ENCODE assay signal across 8 cellular contexts in the genomic region with DNA sequence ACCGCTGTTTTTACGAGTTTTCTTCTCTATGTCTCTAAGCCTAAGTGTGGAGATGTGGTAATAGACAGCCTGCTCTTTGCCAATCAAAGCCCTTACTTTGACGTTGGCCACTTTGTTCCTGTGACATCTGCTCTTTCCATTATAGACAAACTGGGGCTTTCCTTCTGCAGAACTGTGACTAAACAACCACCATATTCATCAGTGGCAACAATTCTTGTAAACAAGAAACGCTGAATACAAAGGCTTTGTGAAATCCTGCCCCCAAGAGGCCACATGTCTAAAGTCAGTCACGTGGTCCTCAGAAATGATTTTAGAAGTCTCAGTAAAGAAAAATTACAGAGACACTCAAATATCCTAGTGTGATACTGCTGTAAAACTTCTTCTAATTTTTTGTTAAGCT. TPM values are rescaled to one million over a fixed set of nuclear protein-coding genes. Genes with fewer than 3 reads are reported as not detected.
DNase-seq lines count a peak whose midpoint lies in the region; ATAC-seq, FAIRE-seq and TF ChIP-seq lines count a peak whose summit lies in the region.

No MANE protein-coding gene starts in this region.

- no peak for FAIRE-seq in HTR-8/SVneo (lab: Jason Lieb, UNC)

- no peak overlapping the region for H2AFZ ChIP-seq in neural cell (ENCODE audit: low read depth, low read length)

- DNase-seq in SHP77 (lab: John Stamatoyannopoulos, UW) (peak; percentile 3 to 22), SHP77 treated with DMSO at 0.1 percent for 48 hours (lab: John Stamatoyannopoulos, UW) (no peak), GM20000 (ENCODE audit: low spot score) (peak; percentile 30), HTR-8/SVneo (ENCODE audit: insufficient read length, low spot score) (peak; percentile 29), epithelial cell of prostate (ENCODE audit: low read depth, low spot score) (peak; percentile 72), HuH-7 (ENCODE audit: low spot score) (no peak)

- no peaks in the 10 kb centered on the region for H3K9me3 ChIP-seq in neural cell (ENCODE audit: low read length)

- H3K27me3 ChIP-seq in neural cell (ENCODE audit: insufficient read depth, low read depth, low read length), result no peaks in the 10 kb centered on the region

- H3K9ac ChIP-seq in neural cell (ENCODE audit: low read length), result no peak overlapping the region

- TF ChIP-seq CTCF in GM20000 (IDR thresholded peaks at IDR 0.05; ENCODE audit: extremely low read depth, missing control alignments) (no peak), neural cell (IDR thresholded peaks at IDR 0.05; ENCODE audit: poor library complexity, severe bottlenecking) (peak; percentile 59)

- ATAC-seq in SK-N-SH treated with all-trans-retinoic acid at 6 μM for 48 hours, result peak; percentile 62

- H3K36me3 ChIP-seq in neural cell (ENCODE audit: insufficient read depth, low read length), result no peaks in the 10 kb centered on the region

- no peaks in the 10 kb centered on the region for H4K20me1 ChIP-seq in neural cell (ENCODE audit: insufficient read depth)

- H3K4me2 ChIP-seq in neural cell (ENCODE audit: low read length), result no peak overlapping the region

- TF ChIP-seq EP300 in neural cell (conservative IDR thresholded peaks at IDR 0.05; ENCODE audit: poor library complexity, severe bottlenecking), result no peak

- no peaks in the 10 kb centered on the region for H3K9me2 ChIP-seq in neural cell (ENCODE audit: insufficient read depth, low read length)

- H3K4me3 ChIP-seq in neural cell (ENCODE audit: low read length), result no peak overlapping the region

- no peaks in the 10 kb centered on the region for H3F3A ChIP-seq in neural cell (ENCODE audit: insufficient read depth, low read length, poor library complexity, severe bottlenecking)

- TF ChIP-seq RAD21 in neural cell (conservative IDR thresholded peaks at IDR 0.05), result peak; percentile 44

- H3K27ac ChIP-seq in epithelial cell of prostate (peak overlapping the region; percentile 89), neural cell (ENCODE audit: low read length) (no peak overlapping the region)

- no peaks in the 10 kb centered on the region for H3K79me2 ChIP-seq in neural cell (replicated peaks; ENCODE audit: insufficient read depth, low read length)

TF ChIP-seq in SK-N-SH treated with all-trans-retinoic acid at 6 μM for 48 hours, 23 proteins besides CTCF, POLR2A, EP300 and RAD21 (continues in another document):
- TF ChIP-seq, protein P1, sequence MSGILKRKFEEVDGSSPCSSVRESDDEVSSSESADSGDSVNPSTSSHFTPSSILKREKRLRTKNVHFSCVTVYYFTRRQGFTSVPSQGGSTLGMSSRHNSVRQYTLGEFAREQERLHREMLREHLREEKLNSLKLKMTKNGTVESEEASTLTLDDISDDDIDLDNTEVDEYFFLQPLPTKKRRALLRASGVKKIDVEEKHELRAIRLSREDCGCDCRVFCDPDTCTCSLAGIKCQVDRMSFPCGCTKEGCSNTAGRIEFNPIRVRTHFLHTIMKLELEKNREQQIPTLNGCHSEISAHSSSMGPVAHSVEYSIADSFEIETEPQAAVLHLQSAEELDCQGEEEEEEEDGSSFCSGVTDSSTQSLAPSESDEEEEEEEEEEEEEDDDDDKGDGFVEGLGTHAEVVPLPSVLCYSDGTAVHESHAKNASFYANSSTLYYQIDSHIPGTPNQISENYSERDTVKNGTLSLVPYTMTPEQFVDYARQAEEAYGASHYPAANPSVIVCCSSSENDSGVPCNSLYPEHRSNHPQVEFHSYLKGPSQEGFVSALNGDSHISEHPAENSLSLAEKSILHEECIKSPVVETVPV (CRISPR knock-in tag; IDR thresholded peaks at IDR 0.05), result no peak
- no peak for TF ChIP-seq RARB (CRISPR knock-in tag; IDR thresholded peaks at IDR 0.05)
- no peak for TF ChIP-seq ZNF565 (CRISPR knock-in tag; conservative IDR thresholded peaks at IDR 0.05; ENCODE audit: low read depth)
- TF ChIP-seq TCF4 (CRISPR knock-in tag; IDR thresholded peaks at IDR 0.05; ENCODE audit: borderline replicate concordance), result no peak
- TF ChIP-seq ESRRG (CRISPR knock-in tag; IDR thresholded peaks at IDR 0.05), result no peak
- no peak for TF ChIP-seq BACH2 (CRISPR knock-in tag; IDR thresholded peaks at IDR 0.05; ENCODE audit: borderline replicate concordance)
- TF ChIP-seq, protein P2, sequence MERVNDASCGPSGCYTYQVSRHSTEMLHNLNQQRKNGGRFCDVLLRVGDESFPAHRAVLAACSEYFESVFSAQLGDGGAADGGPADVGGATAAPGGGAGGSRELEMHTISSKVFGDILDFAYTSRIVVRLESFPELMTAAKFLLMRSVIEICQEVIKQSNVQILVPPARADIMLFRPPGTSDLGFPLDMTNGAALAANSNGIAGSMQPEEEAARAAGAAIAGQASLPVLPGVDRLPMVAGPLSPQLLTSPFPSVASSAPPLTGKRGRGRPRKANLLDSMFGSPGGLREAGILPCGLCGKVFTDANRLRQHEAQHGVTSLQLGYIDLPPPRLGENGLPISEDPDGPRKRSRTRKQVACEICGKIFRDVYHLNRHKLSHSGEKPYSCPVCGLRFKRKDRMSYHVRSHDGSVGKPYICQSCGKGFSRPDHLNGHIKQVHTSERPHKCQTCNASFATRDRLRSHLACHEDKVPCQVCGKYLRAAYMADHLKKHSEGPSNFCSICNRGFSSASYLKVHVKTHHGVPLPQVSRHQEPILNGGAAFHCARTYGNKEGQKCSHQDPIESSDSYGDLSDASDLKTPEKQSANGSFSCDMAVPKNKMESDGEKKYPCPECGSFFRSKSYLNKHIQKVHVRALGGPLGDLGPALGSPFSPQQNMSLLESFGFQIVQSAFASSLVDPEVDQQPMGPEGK (CRISPR knock-in tag; IDR thresholded peaks at IDR 0.05; ENCODE audit: borderline replicate concordance), result no peak
- TF ChIP-seq GLIS3 (CRISPR knock-in tag; IDR thresholded peaks at IDR 0.05), result no peak
- no peak for TF ChIP-seq ARNTL (CRISPR knock-in tag; IDR thresholded peaks at IDR 0.05; ENCODE audit: borderline replicate concordance, low read depth)
- TF ChIP-seq SNAI2 (CRISPR knock-in tag; IDR thresholded peaks at IDR 0.05), result no peak
- TF ChIP-seq ZNF8 (CRISPR knock-in tag; IDR thresholded peaks at IDR 0.05), result no peak
- no peak for TF ChIP-seq PPARA (CRISPR knock-in tag; IDR thresholded peaks at IDR 0.05; ENCODE audit: borderline replicate concordance)

TF ChIP-seq in neural cell, 6 proteins besides CTCF, POLR2A, EP300 and RAD21:
- TF ChIP-seq MXI1 (conservative IDR thresholded peaks at IDR 0.05; ENCODE audit: poor library complexity, severe bottlenecking) (no peak), SMC3 (conservative IDR thresholded peaks at IDR 0.05; ENCODE audit: poor library complexity) (peak; percentile 56), TAF1 (IDR thresholded peaks at IDR 0.05; ENCODE audit: low read depth) (no peak)
- TF ChIP-seq, protein P3, sequence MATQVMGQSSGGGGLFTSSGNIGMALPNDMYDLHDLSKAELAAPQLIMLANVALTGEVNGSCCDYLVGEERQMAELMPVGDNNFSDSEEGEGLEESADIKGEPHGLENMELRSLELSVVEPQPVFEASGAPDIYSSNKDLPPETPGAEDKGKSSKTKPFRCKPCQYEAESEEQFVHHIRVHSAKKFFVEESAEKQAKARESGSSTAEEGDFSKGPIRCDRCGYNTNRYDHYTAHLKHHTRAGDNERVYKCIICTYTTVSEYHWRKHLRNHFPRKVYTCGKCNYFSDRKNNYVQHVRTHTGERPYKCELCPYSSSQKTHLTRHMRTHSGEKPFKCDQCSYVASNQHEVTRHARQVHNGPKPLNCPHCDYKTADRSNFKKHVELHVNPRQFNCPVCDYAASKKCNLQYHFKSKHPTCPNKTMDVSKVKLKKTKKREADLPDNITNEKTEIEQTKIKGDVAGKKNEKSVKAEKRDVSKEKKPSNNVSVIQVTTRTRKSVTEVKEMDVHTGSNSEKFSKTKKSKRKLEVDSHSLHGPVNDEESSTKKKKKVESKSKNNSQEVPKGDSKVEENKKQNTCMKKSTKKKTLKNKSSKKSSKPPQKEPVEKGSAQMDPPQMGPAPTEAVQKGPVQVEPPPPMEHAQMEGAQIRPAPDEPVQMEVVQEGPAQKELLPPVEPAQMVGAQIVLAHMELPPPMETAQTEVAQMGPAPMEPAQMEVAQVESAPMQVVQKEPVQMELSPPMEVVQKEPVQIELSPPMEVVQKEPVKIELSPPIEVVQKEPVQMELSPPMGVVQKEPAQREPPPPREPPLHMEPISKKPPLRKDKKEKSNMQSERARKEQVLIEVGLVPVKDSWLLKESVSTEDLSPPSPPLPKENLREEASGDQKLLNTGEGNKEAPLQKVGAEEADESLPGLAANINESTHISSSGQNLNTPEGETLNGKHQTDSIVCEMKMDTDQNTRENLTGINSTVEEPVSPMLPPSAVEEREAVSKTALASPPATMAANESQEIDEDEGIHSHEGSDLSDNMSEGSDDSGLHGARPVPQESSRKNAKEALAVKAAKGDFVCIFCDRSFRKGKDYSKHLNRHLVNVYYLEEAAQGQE (IDR thresholded peaks at IDR 0.05; ENCODE audit: borderline replicate concordance), result no peak

RNA-seq across cellular contexts. Expression of gene CAPZA2, which starts 59.6 kb away (rescaled TPM):
- 129 and 191 TPM in 2 replicates for polyA plus RNA-seq in neural cell
- 206 and 213 TPM in 2 replicates for polyA minus RNA-seq in neural cell

Comparison
In these comparisons a context has a peak if more than half of its experiments do, and no peak if none do; other contexts are left out.
1. DNase-seq: peak in SHP77 (2 of 2), GM20000 (single experiment), HTR-8/SVneo (single experiment) and epithelial cell of prostate (single experiment); none in SHP77 treated with DMSO at 0.1 percent for 48 hours (single experiment) and HuH-7 (single experiment).